Comparison of ENCODE assay signal across 2 cellular contexts in the genomic region with DNA sequence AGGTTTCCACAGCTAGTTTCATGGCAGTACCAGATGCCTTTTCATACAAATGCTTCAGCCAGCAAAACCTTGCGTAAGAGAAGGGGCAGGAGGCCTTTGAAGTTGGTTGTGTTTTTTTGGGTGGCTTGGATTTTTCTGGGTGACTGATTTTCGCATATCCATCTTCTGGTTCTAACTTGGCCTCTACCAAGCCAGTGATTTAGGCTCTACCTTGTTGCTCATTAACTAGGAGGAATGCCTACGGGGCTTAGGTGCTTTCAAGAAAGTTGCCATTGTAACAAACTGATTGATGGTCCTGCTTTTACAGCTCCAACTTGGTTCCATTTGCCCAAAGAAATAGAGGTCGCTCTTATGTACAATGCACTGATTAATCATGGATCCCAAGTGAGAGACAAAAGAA.
TF ChIP-seq lines count a peak whose summit lies in the region.

No MANE protein-coding gene starts in this region.

TF ChIP-seq in GM23338, 12 proteins besides CTCF, POLR2A, EP300 and RAD21 (continued from another document):
- TF ChIP-seq ETS1 (IDR thresholded peaks at IDR 0.05) (no peak), POLR2AphosphoS5 (IDR thresholded peaks at IDR 0.05; ENCODE audit: low read depth) (no peak), ZNF331 (CRISPR knock-in tag; IDR thresholded peaks at IDR 0.05; ENCODE audit: low read depth) (no peak)
TF ChIP-seq in GM23338: peak in this region for 0.

TF ChIP-seq in neural cell, 6 proteins besides CTCF, POLR2A, EP300 and RAD21:
- TF ChIP-seq, protein P1, sequence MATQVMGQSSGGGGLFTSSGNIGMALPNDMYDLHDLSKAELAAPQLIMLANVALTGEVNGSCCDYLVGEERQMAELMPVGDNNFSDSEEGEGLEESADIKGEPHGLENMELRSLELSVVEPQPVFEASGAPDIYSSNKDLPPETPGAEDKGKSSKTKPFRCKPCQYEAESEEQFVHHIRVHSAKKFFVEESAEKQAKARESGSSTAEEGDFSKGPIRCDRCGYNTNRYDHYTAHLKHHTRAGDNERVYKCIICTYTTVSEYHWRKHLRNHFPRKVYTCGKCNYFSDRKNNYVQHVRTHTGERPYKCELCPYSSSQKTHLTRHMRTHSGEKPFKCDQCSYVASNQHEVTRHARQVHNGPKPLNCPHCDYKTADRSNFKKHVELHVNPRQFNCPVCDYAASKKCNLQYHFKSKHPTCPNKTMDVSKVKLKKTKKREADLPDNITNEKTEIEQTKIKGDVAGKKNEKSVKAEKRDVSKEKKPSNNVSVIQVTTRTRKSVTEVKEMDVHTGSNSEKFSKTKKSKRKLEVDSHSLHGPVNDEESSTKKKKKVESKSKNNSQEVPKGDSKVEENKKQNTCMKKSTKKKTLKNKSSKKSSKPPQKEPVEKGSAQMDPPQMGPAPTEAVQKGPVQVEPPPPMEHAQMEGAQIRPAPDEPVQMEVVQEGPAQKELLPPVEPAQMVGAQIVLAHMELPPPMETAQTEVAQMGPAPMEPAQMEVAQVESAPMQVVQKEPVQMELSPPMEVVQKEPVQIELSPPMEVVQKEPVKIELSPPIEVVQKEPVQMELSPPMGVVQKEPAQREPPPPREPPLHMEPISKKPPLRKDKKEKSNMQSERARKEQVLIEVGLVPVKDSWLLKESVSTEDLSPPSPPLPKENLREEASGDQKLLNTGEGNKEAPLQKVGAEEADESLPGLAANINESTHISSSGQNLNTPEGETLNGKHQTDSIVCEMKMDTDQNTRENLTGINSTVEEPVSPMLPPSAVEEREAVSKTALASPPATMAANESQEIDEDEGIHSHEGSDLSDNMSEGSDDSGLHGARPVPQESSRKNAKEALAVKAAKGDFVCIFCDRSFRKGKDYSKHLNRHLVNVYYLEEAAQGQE (IDR thresholded peaks at IDR 0.05; ENCODE audit: borderline replicate concordance), result no peak
- no peak for TF ChIP-seq POLR2AphosphoS5 (IDR thresholded peaks at IDR 0.05)
- TF ChIP-seq MXI1 (conservative IDR thresholded peaks at IDR 0.05; ENCODE audit: poor library complexity, severe bottlenecking), result no peak
- TF ChIP-seq SMC3 (conservative IDR thresholded peaks at IDR 0.05; ENCODE audit: poor library complexity), result no peak
- TF ChIP-seq TAF1 (IDR thresholded peaks at IDR 0.05; ENCODE audit: low read depth), result no peak
- TF ChIP-seq EZH2 (IDR thresholded peaks at IDR 0.05; ENCODE audit: borderline replicate concordance, insufficient read depth, low read length, poor library complexity, severe bottlenecking), result no peak
